In genomic region chr4:155909615-155910226, GRCh38 we compare ENCODE assay signal across 23 cellular contexts. TPM values are rescaled to one million over a fixed set of nuclear protein-coding genes. Genes with fewer than 3 reads are reported as not detected.
"Had no signal": no experiment of that assay in that cellular context is flagged by ENCODE, and none has a peak within 500 bp of the region (broad histone marks: within the 10 kb centered on the region; RNA-seq: fewer than 3 reads in every experiment).

No MANE protein-coding gene starts in this region.

- H3K27ac ChIP-seq: RWPE1 had no signal

- H3K36me3 ChIP-seq: MG63 had no signal

- H3K4me2 ChIP-seq: SK-N-SH had no signal

- ATAC-seq: Panc1, PC-3, T-cell had no signal

- H3K9ac ChIP-seq: SK-N-SH had no signal

- H3K4me3 ChIP-seq: MG63 had no signal

- DNase-seq: Karpas-422, KBM-7, MG63, NCI-H1092 treated with DMSO at 0.1 percent for 48 hours, NCI-H1436, NCI-H187 treated with DMSO at 0.1 percent for 48 hours, NCI-H2081, NCI-H2107, NCI-H2227 treated with DMSO at 0.1 percent for 48 hours, NCI-H524, NCI-H526 treated with DMSO at 0.1 percent for 48 hours, NCI-H748 treated with DMSO at 0.1 percent for 48 hours, PC-3, SHP77, SK-N-SH, SW 1271, T-cell had no signal

- H3K9me3 ChIP-seq: MG63, SK-N-SH had no signal

- H3K27me3 ChIP-seq: MG63 had no signal

RNA-seq across cellular contexts. Expression of gene TDO2, which starts 6.2 kb away (rescaled TPM):
- total RNA-seq: PC-3 had no signal
- polyA plus RNA-seq: IgD-negative memory B cell, SK-N-SH had no signal

RNA-seq across cellular contexts. Expression of gene ASIC5, which starts 43.6 kb away (rescaled TPM):
- total RNA-seq: HT1080, NCI-H460, PC-3, SK-MEL-5, T-cell had no signal
- polyA plus RNA-seq: IgD-negative memory B cell, SK-N-SH had no signal
